In the genomic region with DNA sequence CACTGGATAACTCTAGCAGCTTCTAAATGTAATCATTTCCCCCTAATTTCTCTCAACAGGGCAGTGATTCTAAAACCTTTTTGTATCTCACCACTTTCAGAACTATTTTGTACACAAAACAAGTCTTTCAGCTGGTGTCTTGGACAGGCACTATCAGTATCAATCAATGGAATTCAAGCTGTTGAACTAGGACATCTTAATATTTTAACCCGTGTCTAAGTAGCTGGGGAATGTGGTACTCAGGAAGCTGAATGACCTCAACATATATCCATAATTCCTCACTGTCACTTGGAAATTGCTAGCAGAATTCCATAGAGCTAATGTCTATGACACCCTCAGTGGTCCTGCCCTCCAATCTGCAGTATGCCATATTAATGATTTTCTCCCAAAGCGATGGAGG, we compare ENCODE assay signal across 18 cellular contexts. TPM values are rescaled to one million over a fixed set of nuclear protein-coding genes. Genes with fewer than 3 reads are reported as not detected.
DNase-seq lines count a peak whose midpoint lies in the region; ATAC-seq and TF ChIP-seq lines count a peak whose summit lies in the region.
"Had no signal": no experiment of that assay in that cellular context is flagged by ENCODE, and none has a peak within 500 bp of the region (broad histone marks: within the 10 kb centered on the region; RNA-seq: fewer than 3 reads in every experiment).

No MANE protein-coding gene starts in this region.

- TF ChIP-seq EP300 in upper lobe of left lung (IDR thresholded peaks at IDR 0.05): no peak

- H3K36me3 ChIP-seq in mesenchymal stem cell (ENCODE audit: control insufficient read depth in 1 of 2, insufficient read depth in 2 of 2, low read depth in 1 of 2, low read length in 2 of 2) (peaks cover 0 to 5% of the 10 kb centered on the region in 2 experiments), upper lobe of left lung (no peaks in the 10 kb centered on the region), testis (ENCODE audit: low read depth, missing control alignments) (no peaks in the 10 kb centered on the region)

- H3K9ac ChIP-seq in mesenchymal stem cell (ENCODE audit: low read length): peak overlapping the region; percentile 23

- H3K4me1 ChIP-seq in mesenchymal stem cell (ENCODE audit: control insufficient read depth, insufficient read depth, low read depth, low read length): no peaks in the 10 kb centered on the region
- H3K4me1 ChIP-seq in upper lobe of left lung: no peaks in the 10 kb centered on the region
- no peaks in the 10 kb centered on the region for H3K4me1 ChIP-seq in testis
- H3K4me1 ChIP-seq: BE2C, Caco-2 had no signal

- no peaks in the 10 kb centered on the region for H3K79me1 ChIP-seq in mesenchymal stem cell (replicated peaks; ENCODE audit: low read length, poor library complexity, severe bottlenecking)

- no peak overlapping the region for H2BK12ac ChIP-seq in mesenchymal stem cell (ENCODE audit: low read length in 2 of 2)

- ATAC-seq in SK-N-SH treated with all-trans-retinoic acid at 6 μM for 48 hours: peak; percentile 25
- no peak for ATAC-seq in upper lobe of left lung (ENCODE audit: low FRiP score in 2 of 2)
- ATAC-seq: GM23338, K562 had no signal

- H3K9me3 ChIP-seq in mesenchymal stem cell (ENCODE audit: control insufficient read depth, low read length): no peaks in the 10 kb centered on the region
- no peaks in the 10 kb centered on the region for H3K9me3 ChIP-seq in upper lobe of left lung
- no peaks in the 10 kb centered on the region for H3K9me3 ChIP-seq in testis
- H3K9me3 ChIP-seq: BE2C, Caco-2 had no signal

- TF ChIP-seq POLR2A in upper lobe of left lung (IDR thresholded peaks at IDR 0.05) (no peak), testis (IDR thresholded peaks at IDR 0.05) (no peak)

- no peaks in the 10 kb centered on the region for H3K27me3 ChIP-seq in mesenchymal stem cell (ENCODE audit: control insufficient read depth in 1 of 2, insufficient read depth in 1 of 2, low read length in 2 of 2)
- no peaks in the 10 kb centered on the region for H3K27me3 ChIP-seq in upper lobe of left lung
- H3K27me3 ChIP-seq in testis: no peaks in the 10 kb centered on the region
- H3K27me3 ChIP-seq: BE2C had no signal

- no peak overlapping the region for H3K4me2 ChIP-seq in mesenchymal stem cell (ENCODE audit: low read length, poor library complexity, severe bottlenecking)
- H3K4me2 ChIP-seq: GM23338 had no signal

- no peak overlapping the region for H3K18ac ChIP-seq in mesenchymal stem cell (ENCODE audit: low read depth in 1 of 2, low read length in 2 of 2)

- intact Hi-C loops in testis (cut with DNase I; ENCODE audit: low total_unique reads): no loop called here

- H2BK15ac ChIP-seq in mesenchymal stem cell (ENCODE audit: low read depth, poor library complexity, severe bottlenecking): no peak overlapping the region

- H2BK120ac ChIP-seq in mesenchymal stem cell (ENCODE audit: low read depth, low read length): no peak overlapping the region

- H4K91ac ChIP-seq in mesenchymal stem cell (ENCODE audit: low read length): no peak overlapping the region

- H3K14ac ChIP-seq in mesenchymal stem cell (ENCODE audit: low read length in 2 of 2): no peak overlapping the region

- H2BK5ac ChIP-seq in mesenchymal stem cell (ENCODE audit: low read depth, low read length, poor library complexity, severe bottlenecking): no peak overlapping the region

- no peak overlapping the region for H4K8ac ChIP-seq in mesenchymal stem cell (ENCODE audit: low read length)

- H3K4me3 ChIP-seq in AG10803 (ENCODE audit: low read length) (no peak overlapping the region), mesenchymal stem cell (ENCODE audit: insufficient read depth in 1 of 2, low read depth in 1 of 2, low read length in 2 of 2) (no peak overlapping the region), upper lobe of left lung (no peak overlapping the region), testis (no peak overlapping the region)
- H3K4me3 ChIP-seq: GM23338, K562 had no signal

- DNase-seq in AG10803 (ENCODE audit: low read depth): peak; percentile 35
- peak; percentile 28 for DNase-seq in EL
- DNase-seq in mesenchymal stem cell: peak; percentile 4
- DNase-seq in upper lobe of left lung: no peak
- no peak for DNase-seq in testis
- no peak for DNase-seq in COLO829 (ENCODE audit: low spot score)
- DNase-seq: BE2C; C1 segment of cervical spinal cord; Caco-2; CD4-positive, CD25-positive, alpha-beta regulatory T cell; CD8-positive, alpha-beta memory T cell; DMS153; DMS79; H7; IMR-90 had no signal

- H3K23ac ChIP-seq in mesenchymal stem cell (ENCODE audit: low read length in 2 of 2): no peak overlapping the region

- no peak overlapping the region for H3K4ac ChIP-seq in mesenchymal stem cell (ENCODE audit: low read depth in 1 of 2, low read length in 2 of 2)

- H2AK5ac ChIP-seq in mesenchymal stem cell (ENCODE audit: low read length, severe bottlenecking): no peak overlapping the region

- H2AFZ ChIP-seq in mesenchymal stem cell (ENCODE audit: low read depth, low read length): no peak overlapping the region
- H2AFZ ChIP-seq: GM23338 had no signal

- WGBS in mesenchymal stem cell: 51% methylated on average over 2 of the region's 2 CpGs
- WGBS in upper lobe of left lung, 2 donors: 72 to 82% methylated on average over 2 of the region's 2 CpGs
- WGBS in testis, 2 donors: 83 to 85% methylated on average over 2 of the region's 2 CpGs

- TF ChIP-seq CTCF in AG10803 (conservative IDR thresholded peaks at IDR 0.05; ENCODE audit: low read length) (no peak), upper lobe of left lung (IDR thresholded peaks at IDR 0.05) (no peak), testis (IDR thresholded peaks at IDR 0.05) (no peak)

- H3K27ac ChIP-seq in mesenchymal stem cell (ENCODE audit: low read length, poor library complexity, severe bottlenecking) (no peak overlapping the region), upper lobe of left lung (no peak overlapping the region), testis (no peak overlapping the region)

TF ChIP-seq in SK-N-SH treated with all-trans-retinoic acid at 6 μM for 48 hours, 23 proteins besides CTCF, POLR2A, EP300 and RAD21:
- TF ChIP-seq ESRRG (CRISPR knock-in tag; IDR thresholded peaks at IDR 0.05) (no peak), ISL1 (CRISPR knock-in tag; IDR thresholded peaks at IDR 0.05) (peak; percentile 28; the same call in 1 of the 2 replicates)

RNA-seq across cellular contexts. Expression of gene ADAT2, which starts 24.5 kb away (rescaled TPM):
- 3.8 TPM for polyA plus RNA-seq in mesenchymal stem cell (2013, experiment 1 of 2)
- 3.4 TPM for polyA plus RNA-seq in mesenchymal stem cell (2013, experiment 2 of 2)
- total RNA-seq in upper lobe of left lung: 10 to 100 TPM in 1 of 6 donors, 1 to 10 TPM in 5; 4.9 to 11.5 (median 6.8) TPM
- 1 to 10 TPM; 5.7 TPM for total RNA-seq in testis
- 3.6 TPM for polyA plus RNA-seq in testis (ENCODE audit: insufficient read depth, low read depth, low replicate concordance)

RNA-seq across cellular contexts. Expression of gene PEX3, which starts 24.6 kb away (rescaled TPM):
- 14.2 TPM for polyA plus RNA-seq in mesenchymal stem cell (2013, experiment 1 of 2)
- 13.8 TPM for polyA plus RNA-seq in mesenchymal stem cell (2013, experiment 2 of 2)
- 10 to 100 TPM in 4 of 6 donors, 1 to 10 TPM in 2; 3.4 to 18.5 (median 13.1) TPM for total RNA-seq in upper lobe of left lung
- total RNA-seq in testis: 10 to 100 TPM; 16.6 to 22.8 TPM
- polyA plus RNA-seq in testis (ENCODE audit: insufficient read depth, low read depth, low replicate concordance): 33.1 TPM

Comparison
In these comparisons a context has a peak if more than half of its experiments do, and no peak if none do; other contexts are left out.
1. DNase-seq: peak in AG10803 (single experiment), EL (single experiment) and mesenchymal stem cell (single experiment); none in upper lobe of left lung (0 of 2), testis (single experiment) and COLO829 (single experiment).